18 cellular contexts compared by ENCODE assay signal in genomic region chr6:29216528-29216927, GRCh38. TPM values are rescaled to one million over a fixed set of nuclear protein-coding genes. Genes with fewer than 3 reads are reported as not detected.
DNase-seq lines count a peak whose midpoint lies in the region; ATAC-seq and TF ChIP-seq lines count a peak whose summit lies in the region.
"Had no signal": no experiment of that assay in that cellular context is flagged by ENCODE, and none has a peak within 500 bp of the region (broad histone marks: within the 10 kb centered on the region; RNA-seq: fewer than 3 reads in every experiment).

No MANE protein-coding gene starts in this region.

- H3K4me3 ChIP-seq in right lobe of liver (no peak overlapping the region), Peyer's patch (no peak overlapping the region)
- H3K4me3 ChIP-seq: BLaER1, GM23248 had no signal

- intact Hi-C loops in left colon (cut with DNase I, micrococcal nuclease): no loop called here
- intact Hi-C loops in right lobe of liver (cut with DNase I): no loop called here
- intact Hi-C loops in activated CD4-positive, alpha-beta T cell treated with anti-CD3 and anti-CD28 coated beads, Interleukin-2, amount 10 ng/mL, durations not matched to agents 24 days and 14 days (cut with micrococcal nuclease): no loop called here

- H3K9me3 ChIP-seq in right lobe of liver (no peaks in the 10 kb centered on the region), Peyer's patch (no peaks in the 10 kb centered on the region)
- H3K9me3 ChIP-seq: BLaER1 had no signal

- no peak overlapping the region for H3K27ac Mint-ChIP-seq in activated CD4-positive, alpha-beta T cell treated with anti-CD3 and anti-CD28 coated beads, Interleukin-2, amount 10 ng/mL, durations not matched to agents 24 days and 14 days
- H3K27ac Mint-ChIP-seq: CD14-positive monocyte; CD4-positive, alpha-beta memory T cell had no signal

- peaks cover 0 to 21% (median 3%) of the 10 kb centered on the region in 4 donors for H3K4me1 ChIP-seq in right lobe of liver
- H3K4me1 ChIP-seq in Peyer's patch: no peaks in the 10 kb centered on the region

- no peaks in the 10 kb centered on the region for H3K27me3 ChIP-seq in right lobe of liver
- H3K27me3 ChIP-seq in Peyer's patch: no peaks in the 10 kb centered on the region
- H3K27me3 ChIP-seq: BLaER1 had no signal

- H3K4me1 Mint-ChIP-seq in activated CD4-positive, alpha-beta T cell treated with anti-CD3 and anti-CD28 coated beads, Interleukin-2, amount 10 ng/mL, durations not matched to agents 24 days and 14 days: no peaks in the 10 kb centered on the region
- H3K4me1 Mint-ChIP-seq: CD14-positive monocyte; CD4-positive, alpha-beta memory T cell had no signal

- H3K27ac ChIP-seq in right lobe of liver (peak overlapping the region in 1 of 3 donors; percentile 47), Peyer's patch (no peak overlapping the region)
- H3K27ac ChIP-seq: BLaER1, GM23248 had no signal

- H3K36me3 ChIP-seq in right lobe of liver (no peaks in the 10 kb centered on the region), Peyer's patch (no peaks in the 10 kb centered on the region)
- H3K36me3 ChIP-seq: BLaER1 had no signal

- H3K36me3 Mint-ChIP-seq in activated CD4-positive, alpha-beta T cell treated with anti-CD3 and anti-CD28 coated beads, Interleukin-2, amount 10 ng/mL, durations not matched to agents 24 days and 14 days (ENCODE audit: low read depth): no peaks in the 10 kb centered on the region
- H3K36me3 Mint-ChIP-seq: CD14-positive monocyte; CD4-positive, alpha-beta memory T cell had no signal

- DNase-seq in HuH-7 (ENCODE audit: low spot score): peak; percentile 49
- DNase-seq in left colon: no peak
- no peak for DNase-seq in right lobe of liver
- no peak for DNase-seq in activated CD4-positive, alpha-beta T cell treated with anti-CD3 and anti-CD28 coated beads, Interleukin-2, amount 10 ng/mL, durations not matched to agents 24 days and 14 days
- no peak for DNase-seq in Peyer's patch
- DNase-seq: 8988T; CD4-positive, alpha-beta memory T cell; DMS153; DMS79; GDM1; GM23248 had no signal

- ATAC-seq in left colon (peak; percentile 35), right lobe of liver (peak; percentile 97 to 100 (median 98)), HG03571 (IDR thresholded peaks at IDR 0.05; ENCODE audit: unreplicated experiment) (no peak), HG03135 (IDR thresholded peaks at IDR 0.05; ENCODE audit: unreplicated experiment) (no peak)

- peaks cover 12% of the 10 kb centered on the region for H3K27me3 Mint-ChIP-seq in activated CD4-positive, alpha-beta T cell treated with anti-CD3 and anti-CD28 coated beads, Interleukin-2, amount 10 ng/mL, durations not matched to agents 24 days and 14 days

- H3K4me3 Mint-ChIP-seq in activated CD4-positive, alpha-beta T cell treated with anti-CD3 and anti-CD28 coated beads, Interleukin-2, amount 10 ng/mL, durations not matched to agents 24 days and 14 days: no peak overlapping the region
- H3K4me3 Mint-ChIP-seq: CD14-positive monocyte; CD4-positive, alpha-beta memory T cell; H9 had no signal

- no peaks in the 10 kb centered on the region for H3K9me3 Mint-ChIP-seq in activated CD4-positive, alpha-beta T cell treated with anti-CD3 and anti-CD28 coated beads, Interleukin-2, amount 10 ng/mL, durations not matched to agents 24 days and 14 days

- no peak for TF ChIP-seq POLR2A in right lobe of liver (IDR thresholded peaks at IDR 0.05)
- TF ChIP-seq POLR2A in Peyer's patch (IDR thresholded peaks at IDR 0.05): no peak

- no peak for TF ChIP-seq CTCF in right lobe of liver (IDR thresholded peaks at IDR 0.05)
- no peak for TF ChIP-seq CTCF in Peyer's patch (IDR thresholded peaks at IDR 0.05)

RNA-seq across cellular contexts. Expression of gene OR2J2, which starts 45.8 kb away (rescaled TPM):
- not detected for total RNA-seq in left colon
- not detected for total RNA-seq in right lobe of liver
- total RNA-seq in activated CD4-positive, alpha-beta T cell treated with anti-CD3 and anti-CD28 coated beads, Interleukin-2, amount 10 ng/mL, durations not matched to agents 24 days and 14 days: not detected in 2 replicates
- not detected for total RNA-seq in Peyer's patch
- total RNA-seq: A673; CD4-positive, alpha-beta memory T cell; Daoy; GM23248; H9 had no signal

Comparison
In these comparisons a context has a peak if more than half of its experiments do, and no peak if none do; other contexts are left out.
1. ATAC-seq: peak in left colon (single experiment) and right lobe of liver (4 of 4); none in HG03571 (single experiment) and HG03135 (single experiment).